ENCODE assay signal across 1 cellular context in genomic region chr1:156124557-156125483, GRCh38.
TF ChIP-seq lines count a peak whose summit lies in the region.

No MANE protein-coding gene starts in this region.

TF ChIP-seq in GM12878, 131 proteins besides CTCF, POLR2A, EP300 and RAD21 (continues in another document):
- TF ChIP-seq BMI1 (IDR thresholded peaks at IDR 0.05; ENCODE audit: borderline replicate concordance) (0 out of 2 replicates have a peak, but pooled peaks have one; percentile 11), ETV6 (conservative IDR thresholded peaks at IDR 0.05 in 1 of 2, IDR thresholded peaks at IDR 0.05 in 1 of 2; ENCODE audit: borderline replicate concordance in 1 of 2, low read depth in 1 of 2) (no peak), JUNB (IDR thresholded peaks at IDR 0.05) (no peak), YY1 (IDR thresholded peaks at IDR 0.05; ENCODE audit: low read depth, low read length) (no peak), RUNX3 (IDR thresholded peaks at IDR 0.05; ENCODE audit: low read length) (peak; percentile 69), RB1 (IDR thresholded peaks at IDR 0.05; ENCODE audit: borderline replicate concordance) (no peak), PAX5 (IDR thresholded peaks at IDR 0.05; ENCODE audit: borderline replicate concordance, low read depth, low read length) (0 out of 2 replicates have a peak, but pooled peaks have one; percentile 17), KLF5 (IDR thresholded peaks at IDR 0.05; ENCODE audit: partially characterized antibody) (no peak), BCL11A (IDR thresholded peaks at IDR 0.05; ENCODE audit: low read depth, low read length) (no peak), SMAD5 (IDR thresholded peaks at IDR 0.05; ENCODE audit: low read depth) (no peak), ZBTB4 (CRISPR knock-in tag; IDR thresholded peaks at IDR 0.05) (no peak), SMAD1 (IDR thresholded peaks at IDR 0.05; ENCODE audit: low read depth, partially characterized antibody) (no peak), ZNF384 (IDR thresholded peaks at IDR 0.05; ENCODE audit: borderline replicate concordance, low read depth, low read length) (no peak), ZNF217 (IDR thresholded peaks at IDR 0.05) (no peak), NRF1 (conservative IDR thresholded peaks at IDR 0.05; ENCODE audit: low read depth, low read length) (no peak), NR2C1 (IDR thresholded peaks at IDR 0.05) (no peak), USF2 (IDR thresholded peaks at IDR 0.05; ENCODE audit: borderline replicate concordance, low read depth, low read length) (no peak; the same call in 1 of the 2 replicates), FOS (IDR thresholded peaks at IDR 0.05; ENCODE audit: borderline replicate concordance, extremely low read depth, insufficient read length) (no peak), SPI1 (IDR thresholded peaks at IDR 0.05; ENCODE audit: borderline replicate concordance, insufficient read depth, low read depth, low read length) (peak; percentile 12; the same call in 1 of the 2 replicates), CUX1 (IDR thresholded peaks at IDR 0.05; ENCODE audit: insufficient replicate concordance, low read depth, low read length) (no peak), POLR2AphosphoS5 (IDR thresholded peaks at IDR 0.05; ENCODE audit: low read length) (no peak), HCFC1 (IDR thresholded peaks at IDR 0.05; ENCODE audit: low read length) (no peak), SIN3A (IDR thresholded peaks at IDR 0.05; ENCODE audit: low read depth, low read length) (no peak), ZNF274 (IDR thresholded peaks at IDR 0.05; ENCODE audit: insufficient read depth, insufficient read length) (no peak)
- TF ChIP-seq, protein P1, sequence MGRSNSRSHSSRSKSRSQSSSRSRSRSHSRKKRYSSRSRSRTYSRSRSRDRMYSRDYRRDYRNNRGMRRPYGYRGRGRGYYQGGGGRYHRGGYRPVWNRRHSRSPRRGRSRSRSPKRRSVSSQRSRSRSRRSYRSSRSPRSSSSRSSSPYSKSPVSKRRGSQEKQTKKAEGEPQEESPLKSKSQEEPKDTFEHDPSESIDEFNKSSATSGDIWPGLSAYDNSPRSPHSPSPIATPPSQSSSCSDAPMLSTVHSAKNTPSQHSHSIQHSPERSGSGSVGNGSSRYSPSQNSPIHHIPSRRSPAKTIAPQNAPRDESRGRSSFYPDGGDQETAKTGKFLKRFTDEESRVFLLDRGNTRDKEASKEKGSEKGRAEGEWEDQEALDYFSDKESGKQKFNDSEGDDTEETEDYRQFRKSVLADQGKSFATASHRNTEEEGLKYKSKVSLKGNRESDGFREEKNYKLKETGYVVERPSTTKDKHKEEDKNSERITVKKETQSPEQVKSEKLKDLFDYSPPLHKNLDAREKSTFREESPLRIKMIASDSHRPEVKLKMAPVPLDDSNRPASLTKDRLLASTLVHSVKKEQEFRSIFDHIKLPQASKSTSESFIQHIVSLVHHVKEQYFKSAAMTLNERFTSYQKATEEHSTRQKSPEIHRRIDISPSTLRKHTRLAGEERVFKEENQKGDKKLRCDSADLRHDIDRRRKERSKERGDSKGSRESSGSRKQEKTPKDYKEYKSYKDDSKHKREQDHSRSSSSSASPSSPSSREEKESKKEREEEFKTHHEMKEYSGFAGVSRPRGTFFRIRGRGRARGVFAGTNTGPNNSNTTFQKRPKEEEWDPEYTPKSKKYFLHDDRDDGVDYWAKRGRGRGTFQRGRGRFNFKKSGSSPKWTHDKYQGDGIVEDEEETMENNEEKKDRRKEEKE (IDR thresholded peaks at IDR 0.05): no peak
- TF ChIP-seq, protein P2, sequence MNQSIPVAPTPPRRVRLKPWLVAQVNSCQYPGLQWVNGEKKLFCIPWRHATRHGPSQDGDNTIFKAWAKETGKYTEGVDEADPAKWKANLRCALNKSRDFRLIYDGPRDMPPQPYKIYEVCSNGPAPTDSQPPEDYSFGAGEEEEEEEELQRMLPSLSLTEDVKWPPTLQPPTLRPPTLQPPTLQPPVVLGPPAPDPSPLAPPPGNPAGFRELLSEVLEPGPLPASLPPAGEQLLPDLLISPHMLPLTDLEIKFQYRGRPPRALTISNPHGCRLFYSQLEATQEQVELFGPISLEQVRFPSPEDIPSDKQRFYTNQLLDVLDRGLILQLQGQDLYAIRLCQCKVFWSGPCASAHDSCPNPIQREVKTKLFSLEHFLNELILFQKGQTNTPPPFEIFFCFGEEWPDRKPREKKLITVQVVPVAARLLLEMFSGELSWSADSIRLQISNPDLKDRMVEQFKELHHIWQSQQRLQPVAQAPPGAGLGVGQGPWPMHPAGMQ (IDR thresholded peaks at IDR 0.05; ENCODE audit: borderline replicate concordance): peak; percentile 56; the same call in 1 of the 2 replicates
- TF ChIP-seq, protein P3, sequence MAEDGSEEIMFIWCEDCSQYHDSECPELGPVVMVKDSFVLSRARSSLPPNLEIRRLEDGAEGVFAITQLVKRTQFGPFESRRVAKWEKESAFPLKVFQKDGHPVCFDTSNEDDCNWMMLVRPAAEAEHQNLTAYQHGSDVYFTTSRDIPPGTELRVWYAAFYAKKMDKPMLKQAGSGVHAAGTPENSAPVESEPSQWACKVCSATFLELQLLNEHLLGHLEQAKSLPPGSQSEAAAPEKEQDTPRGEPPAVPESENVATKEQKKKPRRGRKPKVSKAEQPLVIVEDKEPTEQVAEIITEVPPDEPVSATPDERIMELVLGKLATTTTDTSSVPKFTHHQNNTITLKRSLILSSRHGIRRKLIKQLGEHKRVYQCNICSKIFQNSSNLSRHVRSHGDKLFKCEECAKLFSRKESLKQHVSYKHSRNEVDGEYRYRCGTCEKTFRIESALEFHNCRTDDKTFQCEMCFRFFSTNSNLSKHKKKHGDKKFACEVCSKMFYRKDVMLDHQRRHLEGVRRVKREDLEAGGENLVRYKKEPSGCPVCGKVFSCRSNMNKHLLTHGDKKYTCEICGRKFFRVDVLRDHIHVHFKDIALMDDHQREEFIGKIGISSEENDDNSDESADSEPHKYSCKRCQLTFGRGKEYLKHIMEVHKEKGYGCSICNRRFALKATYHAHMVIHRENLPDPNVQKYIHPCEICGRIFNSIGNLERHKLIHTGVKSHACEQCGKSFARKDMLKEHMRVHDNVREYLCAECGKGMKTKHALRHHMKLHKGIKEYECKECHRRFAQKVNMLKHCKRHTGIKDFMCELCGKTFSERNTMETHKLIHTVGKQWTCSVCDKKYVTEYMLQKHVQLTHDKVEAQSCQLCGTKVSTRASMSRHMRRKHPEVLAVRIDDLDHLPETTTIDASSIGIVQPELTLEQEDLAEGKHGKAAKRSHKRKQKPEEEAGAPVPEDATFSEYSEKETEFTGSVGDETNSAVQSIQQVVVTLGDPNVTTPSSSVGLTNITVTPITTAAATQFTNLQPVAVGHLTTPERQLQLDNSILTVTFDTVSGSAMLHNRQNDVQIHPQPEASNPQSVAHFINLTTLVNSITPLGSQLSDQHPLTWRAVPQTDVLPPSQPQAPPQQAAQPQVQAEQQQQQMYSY (CRISPR knock-in tag; IDR thresholded peaks at IDR 0.05): no peak
- TF ChIP-seq, protein P4, sequence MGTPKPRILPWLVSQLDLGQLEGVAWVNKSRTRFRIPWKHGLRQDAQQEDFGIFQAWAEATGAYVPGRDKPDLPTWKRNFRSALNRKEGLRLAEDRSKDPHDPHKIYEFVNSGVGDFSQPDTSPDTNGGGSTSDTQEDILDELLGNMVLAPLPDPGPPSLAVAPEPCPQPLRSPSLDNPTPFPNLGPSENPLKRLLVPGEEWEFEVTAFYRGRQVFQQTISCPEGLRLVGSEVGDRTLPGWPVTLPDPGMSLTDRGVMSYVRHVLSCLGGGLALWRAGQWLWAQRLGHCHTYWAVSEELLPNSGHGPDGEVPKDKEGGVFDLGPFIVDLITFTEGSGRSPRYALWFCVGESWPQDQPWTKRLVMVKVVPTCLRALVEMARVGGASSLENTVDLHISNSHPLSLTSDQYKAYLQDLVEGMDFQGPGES (IDR thresholded peaks at IDR 0.05): no peak
- TF ChIP-seq, protein P5, sequence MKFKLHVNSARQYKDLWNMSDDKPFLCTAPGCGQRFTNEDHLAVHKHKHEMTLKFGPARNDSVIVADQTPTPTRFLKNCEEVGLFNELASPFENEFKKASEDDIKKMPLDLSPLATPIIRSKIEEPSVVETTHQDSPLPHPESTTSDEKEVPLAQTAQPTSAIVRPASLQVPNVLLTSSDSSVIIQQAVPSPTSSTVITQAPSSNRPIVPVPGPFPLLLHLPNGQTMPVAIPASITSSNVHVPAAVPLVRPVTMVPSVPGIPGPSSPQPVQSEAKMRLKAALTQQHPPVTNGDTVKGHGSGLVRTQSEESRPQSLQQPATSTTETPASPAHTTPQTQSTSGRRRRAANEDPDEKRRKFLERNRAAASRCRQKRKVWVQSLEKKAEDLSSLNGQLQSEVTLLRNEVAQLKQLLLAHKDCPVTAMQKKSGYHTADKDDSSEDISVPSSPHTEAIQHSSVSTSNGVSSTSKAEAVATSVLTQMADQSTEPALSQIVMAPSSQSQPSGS (IDR thresholded peaks at IDR 0.05; ENCODE audit: low read length): no peak
- TF ChIP-seq, protein P6, sequence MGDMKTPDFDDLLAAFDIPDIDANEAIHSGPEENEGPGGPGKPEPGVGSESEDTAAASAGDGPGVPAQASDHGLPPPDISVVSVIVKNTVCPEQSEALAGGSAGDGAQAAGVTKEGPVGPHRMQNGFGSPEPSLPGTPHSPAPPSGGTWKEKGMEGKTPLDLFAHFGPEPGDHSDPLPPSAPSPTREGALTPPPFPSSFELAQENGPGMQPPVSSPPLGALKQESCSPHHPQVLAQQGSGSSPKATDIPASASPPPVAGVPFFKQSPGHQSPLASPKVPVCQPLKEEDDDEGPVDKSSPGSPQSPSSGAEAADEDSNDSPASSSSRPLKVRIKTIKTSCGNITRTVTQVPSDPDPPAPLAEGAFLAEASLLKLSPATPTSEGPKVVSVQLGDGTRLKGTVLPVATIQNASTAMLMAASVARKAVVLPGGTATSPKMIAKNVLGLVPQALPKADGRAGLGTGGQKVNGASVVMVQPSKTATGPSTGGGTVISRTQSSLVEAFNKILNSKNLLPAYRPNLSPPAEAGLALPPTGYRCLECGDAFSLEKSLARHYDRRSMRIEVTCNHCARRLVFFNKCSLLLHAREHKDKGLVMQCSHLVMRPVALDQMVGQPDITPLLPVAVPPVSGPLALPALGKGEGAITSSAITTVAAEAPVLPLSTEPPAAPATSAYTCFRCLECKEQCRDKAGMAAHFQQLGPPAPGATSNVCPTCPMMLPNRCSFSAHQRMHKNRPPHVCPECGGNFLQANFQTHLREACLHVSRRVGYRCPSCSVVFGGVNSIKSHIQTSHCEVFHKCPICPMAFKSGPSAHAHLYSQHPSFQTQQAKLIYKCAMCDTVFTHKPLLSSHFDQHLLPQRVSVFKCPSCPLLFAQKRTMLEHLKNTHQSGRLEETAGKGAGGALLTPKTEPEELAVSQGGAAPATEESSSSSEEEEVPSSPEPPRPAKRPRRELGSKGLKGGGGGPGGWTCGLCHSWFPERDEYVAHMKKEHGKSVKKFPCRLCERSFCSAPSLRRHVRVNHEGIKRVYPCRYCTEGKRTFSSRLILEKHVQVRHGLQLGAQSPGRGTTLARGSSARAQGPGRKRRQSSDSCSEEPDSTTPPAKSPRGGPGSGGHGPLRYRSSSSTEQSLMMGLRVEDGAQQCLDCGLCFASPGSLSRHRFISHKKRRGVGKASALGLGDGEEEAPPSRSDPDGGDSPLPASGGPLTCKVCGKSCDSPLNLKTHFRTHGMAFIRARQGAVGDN (IDR thresholded peaks at IDR 0.05): no peak
